ENCODE assay signal across 1 cellular context in genomic region chr12:92022093-92022492, GRCh38.
TF ChIP-seq lines count a peak whose summit lies in the region.

No MANE protein-coding gene starts in this region.

TF ChIP-seq in GM12878, 131 proteins besides CTCF, POLR2A, EP300 and RAD21 (continued from another document):
- TF ChIP-seq E4F1 (IDR thresholded peaks at IDR 0.05; ENCODE audit: borderline replicate concordance, partially characterized antibody) = no peak
